ENCODE assay signal across 24 cellular contexts in genomic region chr6:15500078-15500740, GRCh38.
DNase-seq lines count a peak whose midpoint lies in the region; ATAC-seq, FAIRE-seq and TF ChIP-seq lines count a peak whose summit lies in the region.
"Had no signal": no experiment of that assay in that cellular context is flagged by ENCODE, and none has a peak within 500 bp of the region (broad histone marks: within the 10 kb centered on the region; RNA-seq: fewer than 3 reads in every experiment).

No MANE protein-coding gene starts in this region.

- peaks cover 18% of the 10 kb centered on the region for H3K4me1 ChIP-seq in osteoblast (ENCODE audit: insufficient read depth, low read length)

- H3K79me2 ChIP-seq in osteoblast (ENCODE audit: insufficient read depth, low read length): no peaks in the 10 kb centered on the region

- H3K27me3 ChIP-seq in bronchial epithelial cell (ENCODE audit: control insufficient read depth, insufficient read depth, low read length): no peaks in the 10 kb centered on the region
- H3K27me3 ChIP-seq in osteoblast (ENCODE audit: insufficient read depth, low read length): no peaks in the 10 kb centered on the region

- FAIRE-seq in bronchial epithelial cell (lab: Jason Lieb, UNC): peak; percentile 90
- FAIRE-seq: colon, GM12891, islet of Langerhans, RCC 7860 had no signal

- peaks cover 62% of the 10 kb centered on the region for H3K36me3 Mint-ChIP-seq in stimulated activated naive CD8-positive, alpha-beta T cell treated with anti-CD3 and anti-CD28 coated beads, Interleukin-15, Interleukin-2, amounts not matched to agents 100 ng/mL and 50 ng/mL, for 24 hours (ENCODE audit: low read depth)
- peaks cover 36% of the 10 kb centered on the region for H3K36me3 Mint-ChIP-seq in mesothelial cell of epicardium

- no peak overlapping the region for H3K4me3 ChIP-seq in bronchial epithelial cell (ENCODE audit: low read depth, low read length)
- no peak overlapping the region for H3K4me3 ChIP-seq in osteoblast (ENCODE audit: insufficient read depth, low read length)
- H3K4me3 ChIP-seq: left ventricle myocardium inferior had no signal

- no peaks in the 10 kb centered on the region for H3K4me1 Mint-ChIP-seq in stimulated activated naive CD8-positive, alpha-beta T cell treated with anti-CD3 and anti-CD28 coated beads, Interleukin-15, Interleukin-2, amounts not matched to agents 100 ng/mL and 50 ng/mL, for 24 hours (ENCODE audit: low read depth)
- peaks cover 17% of the 10 kb centered on the region for H3K4me1 Mint-ChIP-seq in stimulated activated naive CD8-positive, alpha-beta T cell treated with anti-CD3 and anti-CD28 coated beads, Interleukin-15, amount 100 ng/mL, for 72 hours
- H3K4me1 Mint-ChIP-seq in mesothelial cell of epicardium: peaks cover 39% of the 10 kb centered on the region
- H3K4me1 Mint-ChIP-seq: activated CD4-positive, alpha-beta T cell treated with anti-CD3 and anti-CD28 coated beads, Interleukin-2, amount 10 ng/mL, durations not matched to agents 7 days and 5 days had no signal

- TF ChIP-seq CTCF in bronchial epithelial cell (IDR thresholded peaks at IDR 0.05; ENCODE audit: insufficient read depth, low read length, severe bottlenecking) (no peak), osteoblast (IDR thresholded peaks at IDR 0.05; ENCODE audit: extremely low read depth, low read depth, low read length) (no peak), mesothelial cell of epicardium (IDR thresholded peaks at IDR 0.05; ENCODE audit: unreplicated experiment) (no peak)

- DNase-seq in stimulated activated naive CD8-positive, alpha-beta T cell treated with anti-CD3 and anti-CD28 coated beads, Interleukin-15, amount 100 ng/mL, for 72 hours: no peak
- no peak for DNase-seq in bronchial epithelial cell (ENCODE audit: low read depth)
- peak; percentile 30 for DNase-seq in osteoblast (ENCODE audit: insufficient read length, low spot score, missing footprints)
- no peak for DNase-seq in mesothelial cell of epicardium (ENCODE audit: low spot score in 2 of 2, unreplicated experiment in 2 of 2)
- DNase-seq in DMS153 treated with DMSO at 0.1 percent for 48 hours (lab: John Stamatoyannopoulos, UW; ENCODE audit: unreplicated experiment): no peak
- DNase-seq in H4 (ENCODE audit: low spot score): no peak
- no peak for DNase-seq in NCI-H146 treated with DMSO at 0.1 percent for 48 hours (lab: John Stamatoyannopoulos, UW; ENCODE audit: unreplicated experiment)
- DNase-seq: activated CD4-positive, alpha-beta T cell treated with anti-CD3 and anti-CD28 coated beads, Interleukin-2, amount 10 ng/mL, durations not matched to agents 7 days and 5 days; amygdala; effector CD4-positive, alpha-beta T cell; left ventricle myocardium inferior; mesendoderm; NCI-H1105 treated with DMSO at 0.1 percent for 48 hours; NCI-H2029 treated with DMSO at 0.1 percent for 48 hours; NCI-H2227 treated with DMSO at 0.1 percent for 48 hours; NCI-H69; stimulated activated CD4-positive, alpha-beta T cell treated with anti-CD3 and anti-CD28 coated beads, Interleukin-2, amount 100 ng/mL, for 24 hours; SW 1271 had no signal

- no peak overlapping the region for H3K4me3 Mint-ChIP-seq in stimulated activated naive CD8-positive, alpha-beta T cell treated with anti-CD3 and anti-CD28 coated beads, Interleukin-15, Interleukin-2, amounts not matched to agents 100 ng/mL and 50 ng/mL, for 24 hours
- no peak overlapping the region for H3K4me3 Mint-ChIP-seq in stimulated activated naive CD8-positive, alpha-beta T cell treated with anti-CD3 and anti-CD28 coated beads, Interleukin-15, amount 100 ng/mL, for 72 hours
- H3K4me3 Mint-ChIP-seq in mesothelial cell of epicardium: no peak overlapping the region
- H3K4me3 Mint-ChIP-seq: activated CD4-positive, alpha-beta T cell treated with anti-CD3 and anti-CD28 coated beads, Interleukin-2, amount 10 ng/mL, durations not matched to agents 7 days and 5 days had no signal

- no peak overlapping the region for H2AFZ ChIP-seq in osteoblast (ENCODE audit: low read length)

- H4K20me1 ChIP-seq in osteoblast (ENCODE audit: insufficient read depth, low read length): peaks cover 32% of the 10 kb centered on the region

- H3K27ac ChIP-seq in osteoblast (ENCODE audit: low read depth, low read length): no peak overlapping the region
- H3K27ac ChIP-seq: left ventricle myocardium inferior had no signal

- no peak for ATAC-seq in stimulated activated naive CD8-positive, alpha-beta T cell treated with anti-CD3 and anti-CD28 coated beads, Interleukin-15, amount 100 ng/mL, for 72 hours

- no peak overlapping the region for H3K4me2 ChIP-seq in osteoblast (ENCODE audit: insufficient read depth, low read length)

- no peaks in the 10 kb centered on the region for H3K9me3 Mint-ChIP-seq in stimulated activated naive CD8-positive, alpha-beta T cell treated with anti-CD3 and anti-CD28 coated beads, Interleukin-15, Interleukin-2, amounts not matched to agents 100 ng/mL and 50 ng/mL, for 24 hours
- H3K9me3 Mint-ChIP-seq in stimulated activated naive CD8-positive, alpha-beta T cell treated with anti-CD3 and anti-CD28 coated beads, Interleukin-15, amount 100 ng/mL, for 72 hours: no peaks in the 10 kb centered on the region
- no peaks in the 10 kb centered on the region for H3K9me3 Mint-ChIP-seq in mesothelial cell of epicardium
- H3K9me3 Mint-ChIP-seq: activated CD4-positive, alpha-beta T cell treated with anti-CD3 and anti-CD28 coated beads, Interleukin-2, amount 10 ng/mL, durations not matched to agents 7 days and 5 days; IgD-negative memory B cell had no signal

- H3K27me3 Mint-ChIP-seq in stimulated activated naive CD8-positive, alpha-beta T cell treated with anti-CD3 and anti-CD28 coated beads, Interleukin-15, Interleukin-2, amounts not matched to agents 100 ng/mL and 50 ng/mL, for 24 hours: no peaks in the 10 kb centered on the region
- H3K27me3 Mint-ChIP-seq in stimulated activated naive CD8-positive, alpha-beta T cell treated with anti-CD3 and anti-CD28 coated beads, Interleukin-15, amount 100 ng/mL, for 72 hours: no peaks in the 10 kb centered on the region
- no peaks in the 10 kb centered on the region for H3K27me3 Mint-ChIP-seq in mesothelial cell of epicardium (ENCODE audit: low read depth)
- H3K27me3 Mint-ChIP-seq: activated CD4-positive, alpha-beta T cell treated with anti-CD3 and anti-CD28 coated beads, Interleukin-2, amount 10 ng/mL, durations not matched to agents 7 days and 5 days; IgD-negative memory B cell had no signal

- H3K36me3 ChIP-seq in bronchial epithelial cell (ENCODE audit: control insufficient read depth, insufficient read depth, low read length) (peaks cover 46% of the 10 kb centered on the region), osteoblast (ENCODE audit: insufficient read depth, low read length) (peaks cover 11% of the 10 kb centered on the region)

- peak overlapping the region; percentile 57 for H3K27ac Mint-ChIP-seq in stimulated activated naive CD8-positive, alpha-beta T cell treated with anti-CD3 and anti-CD28 coated beads, Interleukin-15, Interleukin-2, amounts not matched to agents 100 ng/mL and 50 ng/mL, for 24 hours
- H3K27ac Mint-ChIP-seq in stimulated activated naive CD8-positive, alpha-beta T cell treated with anti-CD3 and anti-CD28 coated beads, Interleukin-15, amount 100 ng/mL, for 72 hours: no peak overlapping the region
- H3K27ac Mint-ChIP-seq in mesothelial cell of epicardium: no peak overlapping the region

- H3K9me3 ChIP-seq in osteoblast (ENCODE audit: low read depth, low read length): no peaks in the 10 kb centered on the region
- H3K9me3 ChIP-seq: left ventricle myocardium inferior had no signal
